In genomic region chr12:27297576-27297975, GRCh38 we compare ENCODE assay signal across 29 cellular contexts. TPM values are rescaled to one million over a fixed set of nuclear protein-coding genes. Genes with fewer than 3 reads are reported as not detected.
DNase-seq lines count a peak whose midpoint lies in the region; ATAC-seq, FAIRE-seq and TF ChIP-seq lines count a peak whose summit lies in the region.
"Had no signal": no experiment of that assay in that cellular context is flagged by ENCODE, and none has a peak within 500 bp of the region (broad histone marks: within the 10 kb centered on the region; RNA-seq: fewer than 3 reads in every experiment).

No MANE protein-coding gene starts in this region.

- H4K20me1 ChIP-seq in K562 (replicated peaks; ENCODE audit: control insufficient read depth, insufficient read depth, low read length), result no peaks in the 10 kb centered on the region

- no peak for TF ChIP-seq EP300 in K562 (IDR thresholded peaks at IDR 0.05; ENCODE audit: low read length)

- H3K4me3 Mint-ChIP-seq in activated CD8-positive, alpha-beta T cell treated with anti-CD3 and anti-CD28 coated beads for 36 hours, result no peak overlapping the region
- H3K4me3 Mint-ChIP-seq in activated CD8-positive, alpha-beta T cell treated with anti-CD3 and anti-CD28 coated beads, Interleukin-2, amount 10 ng/mL, durations not matched to agents 7 days and 5 days, result no peak overlapping the region
- no peak overlapping the region for H3K4me3 Mint-ChIP-seq in T-cell
- H3K4me3 Mint-ChIP-seq: brain; CD4-positive, CD25-positive, alpha-beta regulatory T cell; HFFc6; neural crest cell had no signal

- TF ChIP-seq CTCF in activated CD8-positive, alpha-beta T cell treated with anti-CD3 and anti-CD28 coated beads for 36 hours (IDR thresholded peaks at IDR 0.05), result no peak
- TF ChIP-seq CTCF in K562 (IDR thresholded peaks at IDR 0.05 in 2 of 3, conservative IDR thresholded peaks at IDR 0.05 in 1 of 3; ENCODE audit: insufficient read depth in 2 of 3, low read depth in 1 of 3, low read length in 3 of 3) (no peak), left lung (IDR thresholded peaks at IDR 0.05) (no peak)

- no peaks in the 10 kb centered on the region for H3K4me1 ChIP-seq in K562 (replicated peaks in 1 of 2; ENCODE audit: control insufficient read depth in 2 of 2, insufficient read depth in 2 of 2, low read length in 2 of 2)
- no peaks in the 10 kb centered on the region for H3K4me1 ChIP-seq in left lung
- H3K4me1 ChIP-seq: A549 had no signal

- CTCF ChIA-PET in activated CD8-positive, alpha-beta T cell treated with anti-CD3 and anti-CD28 coated beads for 36 hours (lab: Charles Lee), result interaction anchor here (1.1 to 3.0 kb wide), 4 partner anchors 9 to 282 kb away, joined by 3 to 17 read pairs (median 4); no protein-coding TSS in a partner anchor
- CTCF ChIA-PET in activated CD8-positive, alpha-beta T cell treated with anti-CD3 and anti-CD28 coated beads, Interleukin-2, amount 10 ng/mL, durations not matched to agents 7 days and 5 days (lab: Charles Lee), result interaction anchor here (0.8 to 2.3 kb wide), 3 partner anchors 9 to 412 kb away, joined by 4 to 16 read pairs (median 4); no protein-coding TSS in a partner anchor
- CTCF ChIA-PET in K562 (lab: Yijun Ruan, JAX; ENCODE audit: low intra/inter-chr PET ratio) (no interaction called here), T-cell (lab: Charles Lee) (interaction anchor here (0.6 to 2.1 kb wide), 4 partner anchors 9 to 10 kb away, joined by 3 to 15 read pairs (median 4); no protein-coding TSS in a partner anchor)

- H3K27me3 ChIP-seq in K562 (ENCODE audit: control insufficient read depth in 2 of 2, insufficient read depth in 2 of 2, low read length in 2 of 2), result no peaks in the 10 kb centered on the region
- H3K27me3 ChIP-seq in left lung, result no peaks in the 10 kb centered on the region
- H3K27me3 ChIP-seq: right atrium auricular region, tibial nerve had no signal

- peak; percentile 15 for DNase-seq in activated CD8-positive, alpha-beta T cell treated with anti-CD3 and anti-CD28 coated beads for 36 hours
- no peak for DNase-seq in activated CD8-positive, alpha-beta T cell treated with anti-CD3 and anti-CD28 coated beads, Interleukin-2, amount 10 ng/mL, durations not matched to agents 7 days and 5 days
- DNase-seq in K562 (ENCODE audit: extremely low read depth in 1 of 4, low spot score in 3 of 4) (no peak), left lung (no peak), stromal cell of bone marrow (ENCODE audit: low read depth) (peak; percentile 32), T-cell (no peak), KG1 (lab: John Stamatoyannopoulos, UW) (no peak)
- DNase-seq: activated CD4-positive, CD25-positive, alpha-beta regulatory T cell; activated gamma-delta T cell treated with Interleukin-2 at 50 U/mL for 16 hours; activated T-cell treated with anti-CD3 and anti-CD28 coated beads for 4 hours; AML-193; CD4-positive, CD25-positive, alpha-beta regulatory T cell; effector CD8-positive, alpha-beta T cell; HFFc6; islet precursor cell; left ventricle myocardium inferior; NCI-H2029; NCI-H524 treated with DMSO at 0.1 percent for 48 hours; OCI-M1; small intestine; stimulated activated naive CD4-positive, alpha-beta T cell treated with Interleukin-2 at 50 U/mL for 16 hours had no signal

- H3K27me3 Mint-ChIP-seq in activated CD8-positive, alpha-beta T cell treated with anti-CD3 and anti-CD28 coated beads for 36 hours, result no peaks in the 10 kb centered on the region
- no peaks in the 10 kb centered on the region for H3K27me3 Mint-ChIP-seq in activated CD8-positive, alpha-beta T cell treated with anti-CD3 and anti-CD28 coated beads, Interleukin-2, amount 10 ng/mL, durations not matched to agents 7 days and 5 days (ENCODE audit: low read depth)
- no peaks in the 10 kb centered on the region for H3K27me3 Mint-ChIP-seq in T-cell
- H3K27me3 Mint-ChIP-seq: brain; CD4-positive, CD25-positive, alpha-beta regulatory T cell had no signal

- intact Hi-C loops in activated CD8-positive, alpha-beta T cell treated with anti-CD3 and anti-CD28 coated beads for 36 hours (cut with micrococcal nuclease), result no loop called here
- intact Hi-C loops in K562 (cut with micrococcal nuclease) (no loop called here), left lung (cut with DNase I) (no loop called here)

- in situ Hi-C loops in K562 (cut with MboI), result no loop called here

- peak; percentile 24 for ATAC-seq in activated CD8-positive, alpha-beta T cell treated with anti-CD3 and anti-CD28 coated beads for 36 hours
- ATAC-seq in activated CD8-positive, alpha-beta T cell treated with anti-CD3 and anti-CD28 coated beads, Interleukin-2, amount 10 ng/mL, durations not matched to agents 7 days and 5 days, result no peak
- ATAC-seq in K562 (no peak), left lung (peak; percentile 17), T-cell (replicated peaks in 1 of 4) (no peak), GM21825 (IDR thresholded peaks at IDR 0.05; ENCODE audit: unreplicated experiment) (no peak)
- ATAC-seq: A549 had no signal

- no peak for FAIRE-seq in K562 (lab: Jason Lieb, UNC)
- FAIRE-seq: A549, H1, small intestine had no signal

- 30% methylated on average over 4 of the region's 4 CpGs for whole genome bisulfite sequencing in K562 (ENCODE audit: insufficient coverage, low coverage, missing lambda C conversion rate)

- H3K9me1 ChIP-seq in K562 (ENCODE audit: control insufficient read depth, insufficient read depth, low read length), result no peaks in the 10 kb centered on the region

- no peak overlapping the region for H3K27ac Mint-ChIP-seq in activated CD8-positive, alpha-beta T cell treated with anti-CD3 and anti-CD28 coated beads for 36 hours
- H3K27ac Mint-ChIP-seq in activated CD8-positive, alpha-beta T cell treated with anti-CD3 and anti-CD28 coated beads, Interleukin-2, amount 10 ng/mL, durations not matched to agents 7 days and 5 days, result no peak overlapping the region
- H3K27ac Mint-ChIP-seq in T-cell, result peak overlapping the region in 1 of 2 donors; percentile 31
- H3K27ac Mint-ChIP-seq: brain, HFFc6 had no signal

- H3K9ac ChIP-seq in K562 (ENCODE audit: insufficient read depth in 1 of 2, low read depth in 2 of 2, low read length in 2 of 2), result no peak overlapping the region

- H3K4me1 Mint-ChIP-seq in activated CD8-positive, alpha-beta T cell treated with anti-CD3 and anti-CD28 coated beads for 36 hours (ENCODE audit: low read depth), result peaks cover 4% of the 10 kb centered on the region
- no peaks in the 10 kb centered on the region for H3K4me1 Mint-ChIP-seq in activated CD8-positive, alpha-beta T cell treated with anti-CD3 and anti-CD28 coated beads, Interleukin-2, amount 10 ng/mL, durations not matched to agents 7 days and 5 days (ENCODE audit: low read depth)
- H3K4me1 Mint-ChIP-seq in T-cell, result peaks cover 0 to 6% (median 0%) of the 10 kb centered on the region in 3 donors
- H3K4me1 Mint-ChIP-seq: neural crest cell had no signal

- H3K27ac ChIP-seq in K562 (ENCODE audit: extremely low read depth, low read depth, low read length), result no peak overlapping the region
- H3K27ac ChIP-seq in left lung, result no peak overlapping the region
- H3K27ac ChIP-seq: A549, left ventricle myocardium inferior, SK-N-MC, tibial nerve had no signal

- H3K79me2 ChIP-seq in K562 (ENCODE audit: control insufficient read depth, insufficient read depth, low read length), result no peaks in the 10 kb centered on the region

- H3K4me3 ChIP-seq in K562, result no peak overlapping the region
- no peak overlapping the region for H3K4me3 ChIP-seq in left lung
- H3K4me3 ChIP-seq: A549, left ventricle myocardium inferior, right atrium auricular region, SK-N-MC, tibial nerve had no signal

- no peaks in the 10 kb centered on the region for H3K9me3 Mint-ChIP-seq in activated CD8-positive, alpha-beta T cell treated with anti-CD3 and anti-CD28 coated beads for 36 hours
- H3K9me3 Mint-ChIP-seq in activated CD8-positive, alpha-beta T cell treated with anti-CD3 and anti-CD28 coated beads, Interleukin-2, amount 10 ng/mL, durations not matched to agents 7 days and 5 days (ENCODE audit: insufficient read depth), result no peaks in the 10 kb centered on the region
- H3K9me3 Mint-ChIP-seq in T-cell, result no peaks in the 10 kb centered on the region
- H3K9me3 Mint-ChIP-seq: CD4-positive, CD25-positive, alpha-beta regulatory T cell; HFFc6 had no signal

- peaks cover 12% of the 10 kb centered on the region for H3K36me3 Mint-ChIP-seq in activated CD8-positive, alpha-beta T cell treated with anti-CD3 and anti-CD28 coated beads for 36 hours (ENCODE audit: low read depth)
- H3K36me3 Mint-ChIP-seq in activated CD8-positive, alpha-beta T cell treated with anti-CD3 and anti-CD28 coated beads, Interleukin-2, amount 10 ng/mL, durations not matched to agents 7 days and 5 days (ENCODE audit: low read depth), result peaks cover 11% of the 10 kb centered on the region
- H3K36me3 Mint-ChIP-seq in T-cell, result peaks cover 30% of the 10 kb centered on the region

- no peak overlapping the region for H2AFZ ChIP-seq in K562 (ENCODE audit: low read depth, low read length)

- no peak for TF ChIP-seq RAD21 in K562 (CRISPR knock-in tag; conservative IDR thresholded peaks at IDR 0.05 in 1 of 2, IDR thresholded peaks at IDR 0.05 in 1 of 2)

- H3K36me3 ChIP-seq in K562 (ENCODE audit: control insufficient read depth, insufficient read depth, low read length) (no peaks in the 10 kb centered on the region), left lung (peaks cover 0 to 40% of the 10 kb centered on the region in 2 donors)

- BruUV-seq in K562 (replicated peaks; lab: Mats Ljungman, UMichigan), result no TSS peak

- H3K9me3 ChIP-seq in K562 (replicated peaks; ENCODE audit: control insufficient read depth, insufficient read depth, low read depth, low read length) (no peaks in the 10 kb centered on the region), left lung (no peaks in the 10 kb centered on the region)
- H3K9me3 ChIP-seq: A549, left ventricle myocardium inferior, right atrium auricular region, tibial nerve had no signal

- no peak for TF ChIP-seq POLR2A in K562 (conservative IDR thresholded peaks at IDR 0.05)

- POLR2A ChIA-PET in activated CD8-positive, alpha-beta T cell treated with anti-CD3 and anti-CD28 coated beads for 36 hours (lab: Charles Lee), result no interaction called here
- POLR2A ChIA-PET in activated CD8-positive, alpha-beta T cell treated with anti-CD3 and anti-CD28 coated beads, Interleukin-2, amount 10 ng/mL, durations not matched to agents 7 days and 5 days (lab: Charles Lee), result interaction anchor here (1.4 kb wide), 1 partner anchor 276 kb away, joined by 5 read pairs; the partner anchor contains the start of gene MED21
- POLR2A ChIA-PET in K562 (lab: Yijun Ruan, JAX), result interaction anchor here (1.2 kb wide), 1 partner anchor 12 kb away, joined by 3 read pairs; no protein-coding TSS in a partner anchor
- POLR2A ChIA-PET in T-cell (lab: Charles Lee), result interaction anchor here in 1 of 2 donors (0.5 to 0.8 kb wide), 3 partner anchors 20 to 1009 kb away, joined by 3 to 5 read pairs (median 3); no protein-coding TSS in a partner anchor

- H3K4me2 ChIP-seq in K562 (ENCODE audit: insufficient read depth, low read length), result no peak overlapping the region
- H3K4me2 ChIP-seq: A549 had no signal

RNA-seq across cellular contexts. Expression of gene BMAL2, which starts 35.1 kb away (rescaled TPM):
- total RNA-seq in activated CD8-positive, alpha-beta T cell treated with anti-CD3 and anti-CD28 coated beads for 36 hours, result 1 to 10 TPM; 7.5 to 9.7 TPM
- 10 to 100 TPM; 17.9 to 18.3 TPM for total RNA-seq in activated CD8-positive, alpha-beta T cell treated with anti-CD3 and anti-CD28 coated beads, Interleukin-2, amount 10 ng/mL, durations not matched to agents 7 days and 5 days
- not detected in 2 replicates for total RNA-seq in K562 (2011; cell fraction: chromatin; rRNA removed; ENCODE audit: low replicate concordance)
- total RNA-seq in K562 (2011; cell fraction: nucleolus; rRNA removed), result not detected in 2 replicates
- 0.23 TPM in 1 of 2 replicates, not detected in the other for total RNA-seq in K562 (2011; cell fraction: nucleoplasm; rRNA removed)
- 0.16 and 0.50 TPM in 2 replicates for total RNA-seq in K562 (2014; rRNA removed)
- total RNA-seq in K562 (2014; rRNA removed; fragmentation: Illumina TruSeq; extraction: Trizol), result 0.62 and 0.70 TPM in 2 replicates
- total RNA-seq in K562 (2015; rRNA removed; fragmentation: Illumina TruSeq; extraction: Trizol), result 0.45 and 0.72 TPM in 2 replicates
- 0.38 and 0.60 TPM in 2 replicates for total RNA-seq in K562 (2021)
- 0.16 and 1.1 TPM in 2 replicates for polyA plus RNA-seq in K562 (2011; rRNA removed)
- polyA plus RNA-seq in K562 (2011; cell fraction: cytosol; rRNA removed), result 0.04 TPM in 2 replicates
- 0.07 and 0.11 TPM in 2 replicates for polyA plus RNA-seq in K562 (2011; cell fraction: nucleus; rRNA removed)
- 0.35 and 0.36 TPM in 2 replicates for polyA plus RNA-seq in K562 (2012)
- 0.40 and 0.42 TPM in 2 replicates for polyA plus RNA-seq in K562 (2014; fragmentation: Illumina TruSeq; extraction: Trizol)
- polyA plus RNA-seq in K562 (2014; fragmentation: Nextera tagmentation; extraction: Ambion mirVana), result under 1 TPM; 0.01 to 0.04 TPM
- 0.13 and 0.17 TPM in 2 replicates for polyA plus RNA-seq in K562 (2014; rRNA removed)
- polyA minus RNA-seq in K562 (2011; rRNA and poly(A)+ RNA removed), result 0.30 and 0.74 TPM in 2 replicates
- 1.5 TPM in 1 of 2 replicates, not detected in the other for polyA minus RNA-seq in K562 (2011; cell fraction: cytosol; rRNA and poly(A)+ RNA removed)
- polyA minus RNA-seq in K562 (2011; cell fraction: nucleus; rRNA and poly(A)+ RNA removed), result 0.13 TPM in 1 of 2 replicates, not detected in the other
- total RNA-seq in left lung, result 10 to 100 TPM; 12.1 to 14.1 TPM
- 1 to 10 TPM in 1 of 5 donors, under 1 TPM in 4; 0.28 to 1.2 (median 0.70) TPM for total RNA-seq in T-cell

RNA-seq across cellular contexts. Expression of gene STK38L, which starts 53.5 kb away (rescaled TPM):
- 10 to 100 TPM; 23.5 to 27.6 TPM for total RNA-seq in activated CD8-positive, alpha-beta T cell treated with anti-CD3 and anti-CD28 coated beads for 36 hours
- total RNA-seq in activated CD8-positive, alpha-beta T cell treated with anti-CD3 and anti-CD28 coated beads, Interleukin-2, amount 10 ng/mL, durations not matched to agents 7 days and 5 days, result 10 to 100 TPM; 18.1 to 19.3 TPM
- total RNA-seq in K562 (2011; cell fraction: chromatin; rRNA removed; ENCODE audit: low replicate concordance), result 3.1 and 7.4 TPM in 2 replicates
- 0.50 and 0.53 TPM in 2 replicates for total RNA-seq in K562 (2011; cell fraction: nucleolus; rRNA removed)
- total RNA-seq in K562 (2011; cell fraction: nucleoplasm; rRNA removed), result 1.4 and 2.2 TPM in 2 replicates
- total RNA-seq in K562 (2014; rRNA removed) (6.0 and 7.0 TPM in 2 replicates), K562 (2014; rRNA removed; fragmentation: Illumina TruSeq; extraction: Trizol) (9.2 and 10.6 TPM in 2 replicates), K562 (2015; rRNA removed; fragmentation: Illumina TruSeq; extraction: Trizol) (5.9 and 7.9 TPM in 2 replicates), K562 (2021) (9.2 and 9.3 TPM in 2 replicates), left lung (10 to 100 TPM; 28.2 to 34.8 TPM), T-cell (10 to 100 TPM; 13.5 to 19.6 (median 18.3) TPM)
- polyA plus RNA-seq in K562 (2011; rRNA removed) (2.9 and 6.8 TPM in 2 replicates), K562 (2014; fragmentation: Illumina TruSeq; extraction: Trizol) (7.1 and 10.7 TPM in 2 replicates), K562 (2014; fragmentation: Nextera tagmentation; extraction: Ambion mirVana) (1 to 10 TPM; 2.6 to 3.2 TPM), K562 (2014; rRNA removed) (6.9 and 8.1 TPM in 2 replicates)
- 0.94 and 1.0 TPM in 2 replicates for polyA plus RNA-seq in K562 (2011; cell fraction: cytosol; rRNA removed)
- polyA plus RNA-seq in K562 (2011; cell fraction: nucleus; rRNA removed), result 1.6 and 2.0 TPM in 2 replicates
- 4.4 and 5.0 TPM in 2 replicates for polyA plus RNA-seq in K562 (2012)
- 5.1 and 6.9 TPM in 2 replicates for polyA minus RNA-seq in K562 (2011; rRNA and poly(A)+ RNA removed)
- polyA minus RNA-seq in K562 (2011; cell fraction: cytosol; rRNA and poly(A)+ RNA removed), result 2.9 and 6.6 TPM in 2 replicates
- polyA minus RNA-seq in K562 (2011; cell fraction: nucleus; rRNA and poly(A)+ RNA removed), result 1.5 and 1.7 TPM in 2 replicates

Comparison
In these comparisons a context has a peak if more than half of its experiments do, and no peak if none do; other contexts are left out.
1. ATAC-seq: peak in activated CD8-positive, alpha-beta T cell treated with anti-CD3 and anti-CD28 coated beads for 36 hours (single experiment) and left lung (single experiment); none in activated CD8-positive, alpha-beta T cell treated with anti-CD3 and anti-CD28 coated beads, Interleukin-2, amount 10 ng/mL, durations not matched to agents 7 days and 5 days (single experiment), K562 (single experiment), T-cell (0 of 4) and GM21825 (single experiment).
2. DNase-seq: peak in activated CD8-positive, alpha-beta T cell treated with anti-CD3 and anti-CD28 coated beads for 36 hours (single experiment) and stromal cell of bone marrow (single experiment); none in activated CD8-positive, alpha-beta T cell treated with anti-CD3 and anti-CD28 coated beads, Interleukin-2, amount 10 ng/mL, durations not matched to agents 7 days and 5 days (single experiment), K562 (0 of 4), left lung (0 of 2), T-cell (0 of 34) and KG1 (single experiment).